ENCODE assay signal across 9 cellular contexts in genomic region chr18:77115461-77115907, GRCh38. TPM values are rescaled to one million over a fixed set of nuclear protein-coding genes. Genes with fewer than 3 reads are reported as not detected.
A peak's percentile ranks its signal among the peaks of the same experiment; 100 is the strongest.
DNase-seq lines count a peak whose midpoint lies in the region; ATAC-seq and TF ChIP-seq lines count a peak whose summit lies in the region.
"Had no signal": no experiment of that assay in that cellular context is flagged by ENCODE, and none has a peak within 500 bp of the region (broad histone marks: within the 10 kb centered on the region; RNA-seq: fewer than 3 reads in every experiment).

No MANE protein-coding gene starts in this region.

- in situ Hi-C loops in KBM-7 (cut with MboI; ENCODE audit: low pct_unique_long_range_greater_than_20kb, low sequenced_read_pairs) = no loop called here

- H3K9me3 ChIP-seq in Loucy (ENCODE audit: insufficient read depth, low read depth, low read length) (no peaks in the 10 kb centered on the region), psoas muscle (no peaks in the 10 kb centered on the region)

- H3K36me3 ChIP-seq in Loucy (ENCODE audit: insufficient read depth, low read length) (no peaks in the 10 kb centered on the region), psoas muscle (ENCODE audit: insufficient read depth in 1 of 2, low read depth in 1 of 2) (no peaks in the 10 kb centered on the region)

- peaks cover 21% of the 10 kb centered on the region for H3F3A ChIP-seq in Loucy (ENCODE audit: low read depth)

- ATAC-seq in GM18909 (IDR thresholded peaks at IDR 0.05; ENCODE audit: poor library complexity, unreplicated experiment) (peak; percentile 2), psoas muscle (no peak), left lobe of liver (no peak)

- peaks cover 39% of the 10 kb centered on the region; the same call in 1 of the 2 replicates for H3K79me2 ChIP-seq in Loucy (ENCODE audit: insufficient read depth, low read length)

- intact Hi-C loops in dorsolateral prefrontal cortex (cut with DNase I) = no loop called here
- intact Hi-C loops in psoas muscle (cut with DNase I) = no loop called here

- peak overlapping the region in 39 of 59 donors; percentile 10 to 89 (median 70) for H3K27ac ChIP-seq in dorsolateral prefrontal cortex
- peak overlapping the region; percentile 99 for H3K27ac ChIP-seq in psoas muscle

- 57 to 78% (median 62%) methylated on average over 2 of the region's 2 CpGs for WGBS in psoas muscle, 3 donors

- no peaks in the 10 kb centered on the region for H3K9me2 ChIP-seq in Loucy (replicated peaks; ENCODE audit: low read depth, low read length)

- peak overlapping the region; percentile 50 for H3K4me2 ChIP-seq in Loucy (ENCODE audit: low read depth, low read length, poor library complexity, severe bottlenecking)

- H2AFZ ChIP-seq in Loucy (ENCODE audit: low read length) = no peak overlapping the region

- TF ChIP-seq CTCF in Loucy (conservative IDR thresholded peaks at IDR 0.05; ENCODE audit: low read length) (no peak), dorsolateral prefrontal cortex (IDR thresholded peaks at IDR 0.05 in 54 of 56, conservative IDR thresholded peaks at IDR 0.05 in 2 of 56; ENCODE audit: low read depth in 1 of 56, partially characterized antibody in 56 of 56) (no peak), psoas muscle (IDR thresholded peaks at IDR 0.05) (no peak)

- H4K20me1 ChIP-seq in Loucy (ENCODE audit: insufficient read depth, low read length, poor library complexity, severe bottlenecking) = no peaks in the 10 kb centered on the region

- H3K27me3 ChIP-seq in Loucy (ENCODE audit: insufficient read depth, low read length, poor library complexity, severe bottlenecking) = no peaks in the 10 kb centered on the region
- no peaks in the 10 kb centered on the region for H3K27me3 ChIP-seq in dorsolateral prefrontal cortex
- no peaks in the 10 kb centered on the region for H3K27me3 ChIP-seq in psoas muscle (ENCODE audit: insufficient read depth in 3 of 3, low read length in 2 of 3)

- H3K4me1 ChIP-seq in Loucy (ENCODE audit: insufficient read depth, low read length, poor library complexity, severe bottlenecking) (peaks cover 87% of the 10 kb centered on the region), psoas muscle (peaks cover 36% of the 10 kb centered on the region)

- H3K4me3 ChIP-seq in Loucy (ENCODE audit: low read length, poor library complexity, severe bottlenecking) (no peak overlapping the region), dorsolateral prefrontal cortex (no peak overlapping the region), psoas muscle (no peak overlapping the region)

- DNase-seq in dorsolateral prefrontal cortex = no peak
- DNase-seq in psoas muscle = no peak
- no peak for DNase-seq in KBM-7
- DNase-seq in left lobe of liver (ENCODE audit: low spot score) = no peak
- DNase-seq in nucleus accumbens (lab: John Stamatoyannopoulos, UW) = no peak
- no peak for DNase-seq in NCI-H2171 treated with DMSO at 0.1 percent for 48 hours (lab: John Stamatoyannopoulos, UW)
- DNase-seq: stimulated activated CD4-positive, alpha-beta T cell treated with anti-CD3 and anti-CD28 coated beads, Interleukin-12 subunit alpha, Interleukin-12 subunit beta, amount 100 ng/mL, for 4 hours had no signal

- H3K9ac ChIP-seq in Loucy (ENCODE audit: low read depth, low read length, poor library complexity, severe bottlenecking) = peak overlapping the region; percentile 80

RNA-seq across cellular contexts. Expression of gene MBP, which starts 17.1 kb away (rescaled TPM):
- total RNA-seq in dorsolateral prefrontal cortex = over 10,000 TPM in 20 of 120 experiments, 1,000 to 10,000 TPM in 99, 100 to 1,000 TPM in 1; 632 to 18,605 (median 5,065) TPM
- 10 to 100 TPM; 51.6 to 88.2 (median 78.6) TPM for total RNA-seq in psoas muscle
- 10 to 100 TPM; 16.4 to 43.9 (median 40.8) TPM for polyA plus RNA-seq in psoas muscle
- total RNA-seq in left lobe of liver = 24.1 TPM

Comparison
In these comparisons a context has a peak if more than half of its experiments do, and no peak if none do; other contexts are left out.
1. RNA of gene MBP, which starts 17.1 kb away (total RNA-seq): 632 to 18,605 TPM in dorsolateral prefrontal cortex; 51.6 to 88.2 TPM in psoas muscle and 24.1 TPM in left lobe of liver (single experiment); every median in the first group is over 4 times any median in the second.